In the genomic region with DNA sequence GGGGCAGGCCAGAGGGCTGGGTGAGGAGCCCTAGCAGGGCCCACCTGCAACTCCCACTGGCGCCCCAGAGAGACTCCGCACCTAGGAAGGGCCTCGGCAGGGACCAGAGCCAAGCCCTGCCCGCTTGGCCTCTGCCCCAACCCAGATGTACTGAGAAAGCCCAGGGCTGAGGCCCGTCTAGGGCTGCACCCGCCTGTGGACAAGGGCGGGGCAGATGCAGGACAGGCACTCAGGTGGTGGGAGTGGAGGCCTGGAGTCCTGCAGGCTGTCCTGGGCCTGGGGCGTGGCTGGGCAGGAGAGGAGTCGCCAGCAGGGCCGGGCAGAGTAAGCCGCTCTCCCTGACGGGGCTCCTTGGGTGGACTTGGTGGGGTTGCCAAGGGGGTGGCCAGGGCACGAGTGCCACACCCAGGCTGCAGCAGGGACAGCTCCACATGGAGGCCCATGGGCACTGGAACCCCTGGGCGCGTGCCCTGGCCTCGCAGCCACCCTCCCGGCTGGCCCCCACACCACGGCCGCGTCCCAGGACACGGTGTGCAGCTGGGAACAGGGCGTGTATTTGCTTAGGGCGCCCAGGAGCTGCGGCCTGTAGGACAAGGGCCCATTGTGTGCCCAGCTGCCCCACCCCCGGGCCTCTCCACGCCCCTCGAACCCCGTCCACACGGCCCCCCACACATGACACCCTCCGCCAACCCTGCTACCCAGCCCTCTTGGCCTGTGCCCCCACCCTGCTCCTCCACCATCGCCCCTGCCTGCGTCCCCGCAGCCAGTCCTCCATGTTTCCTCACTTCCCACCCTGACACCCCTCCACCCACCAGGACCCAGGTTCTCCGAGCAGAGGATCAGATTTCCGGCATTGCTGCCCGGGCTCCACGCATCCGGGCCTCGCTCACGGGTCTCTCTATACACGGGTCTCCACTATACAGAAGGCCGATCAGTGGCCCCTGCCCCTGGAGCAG, we compare ENCODE assay signal across 1 cellular context.
TF ChIP-seq lines count a peak whose summit lies in the region.

No MANE protein-coding gene starts in this region.

TF ChIP-seq in H1, 55 proteins besides CTCF, POLR2A, EP300 and RAD21:
- TF ChIP-seq, protein P1, sequence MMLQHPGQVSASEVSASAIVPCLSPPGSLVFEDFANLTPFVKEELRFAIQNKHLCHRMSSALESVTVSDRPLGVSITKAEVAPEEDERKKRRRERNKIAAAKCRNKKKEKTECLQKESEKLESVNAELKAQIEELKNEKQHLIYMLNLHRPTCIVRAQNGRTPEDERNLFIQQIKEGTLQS (IDR thresholded peaks at IDR 0.05; ENCODE audit: insufficient read depth, low read depth, low read length): no peak
- TF ChIP-seq POLR2AphosphoS5 (IDR thresholded peaks at IDR 0.05; ENCODE audit: low read depth, low read length): no peak
- no peak for TF ChIP-seq TAF1 (IDR thresholded peaks at IDR 0.05; ENCODE audit: low read depth, low read length)
- no peak for TF ChIP-seq YY1 (IDR thresholded peaks at IDR 0.05; ENCODE audit: low read depth, low read length)
- TF ChIP-seq, protein P2, sequence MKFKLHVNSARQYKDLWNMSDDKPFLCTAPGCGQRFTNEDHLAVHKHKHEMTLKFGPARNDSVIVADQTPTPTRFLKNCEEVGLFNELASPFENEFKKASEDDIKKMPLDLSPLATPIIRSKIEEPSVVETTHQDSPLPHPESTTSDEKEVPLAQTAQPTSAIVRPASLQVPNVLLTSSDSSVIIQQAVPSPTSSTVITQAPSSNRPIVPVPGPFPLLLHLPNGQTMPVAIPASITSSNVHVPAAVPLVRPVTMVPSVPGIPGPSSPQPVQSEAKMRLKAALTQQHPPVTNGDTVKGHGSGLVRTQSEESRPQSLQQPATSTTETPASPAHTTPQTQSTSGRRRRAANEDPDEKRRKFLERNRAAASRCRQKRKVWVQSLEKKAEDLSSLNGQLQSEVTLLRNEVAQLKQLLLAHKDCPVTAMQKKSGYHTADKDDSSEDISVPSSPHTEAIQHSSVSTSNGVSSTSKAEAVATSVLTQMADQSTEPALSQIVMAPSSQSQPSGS (IDR thresholded peaks at IDR 0.05; ENCODE audit: low read length): no peak
- TF ChIP-seq EGR1 (IDR thresholded peaks at IDR 0.05; ENCODE audit: borderline replicate concordance, low read depth, low read length): no peak
- no peak for TF ChIP-seq CBX5 (IDR thresholded peaks at IDR 0.05; ENCODE audit: low read depth, low read length)
- TF ChIP-seq BRCA1 (IDR thresholded peaks at IDR 0.05; ENCODE audit: low read depth, low read length): no peak
- no peak for TF ChIP-seq SIX5 (IDR thresholded peaks at IDR 0.05; ENCODE audit: low read depth, low read length)
- no peak for TF ChIP-seq CTBP2 (IDR thresholded peaks at IDR 0.05; ENCODE audit: borderline replicate concordance, insufficient read depth, insufficient read length, low read length)
- TF ChIP-seq CREB1 (IDR thresholded peaks at IDR 0.05): no peak
- no peak for TF ChIP-seq RNF2 (IDR thresholded peaks at IDR 0.05; ENCODE audit: borderline replicate concordance, low read depth, low read length, missing control alignments, poor library complexity, severe bottlenecking)
- TF ChIP-seq FOSL1 (IDR thresholded peaks at IDR 0.05; ENCODE audit: insufficient read depth, low read depth, low read length): no peak
- TF ChIP-seq CBX8 (IDR thresholded peaks at IDR 0.05; ENCODE audit: borderline replicate concordance, low read depth, low read length): no peak
